In the genomic region with DNA sequence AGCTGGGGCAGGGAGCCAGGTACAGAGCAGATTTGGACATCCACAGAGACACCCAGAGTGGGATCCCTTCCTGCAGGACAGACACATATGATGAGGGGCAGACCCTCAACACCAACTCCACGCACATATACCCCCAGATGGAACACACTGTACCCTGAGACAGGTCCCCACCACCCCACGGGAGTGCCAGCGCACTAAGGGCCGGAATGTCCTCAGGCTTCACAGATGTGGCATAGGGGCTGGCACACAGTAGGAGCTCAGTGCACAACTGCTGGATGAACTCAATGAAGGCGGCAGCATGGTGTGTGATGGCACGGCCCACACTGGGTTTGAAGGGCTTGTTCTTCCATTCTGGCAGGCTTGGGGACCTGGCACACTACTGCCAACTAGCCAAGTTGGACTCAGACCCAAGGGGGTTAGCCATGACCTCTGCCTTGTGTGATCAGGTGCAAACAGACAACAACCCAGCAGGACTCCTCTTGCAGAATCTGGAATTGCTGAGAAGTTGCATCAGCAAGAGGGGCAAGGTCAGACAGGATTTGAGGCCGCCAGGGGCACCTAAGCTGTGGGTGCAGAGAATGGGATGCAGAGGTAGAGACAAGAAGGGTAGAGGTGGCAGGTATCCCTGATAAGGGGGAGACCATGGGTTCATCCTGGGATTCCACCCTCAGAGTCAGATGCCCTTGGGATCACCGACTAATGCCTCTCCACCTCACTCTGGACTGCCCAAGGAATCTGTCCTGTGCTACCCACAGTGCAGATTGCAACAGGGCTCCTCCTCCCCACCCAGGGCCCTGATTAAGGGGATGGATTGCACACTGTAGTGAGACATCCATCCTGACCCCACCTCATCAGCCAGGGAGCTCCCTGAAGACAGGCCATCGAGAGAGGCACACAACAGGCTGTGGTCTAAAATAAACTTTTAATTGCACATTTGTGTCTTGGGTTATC, we compare ENCODE assay signal across 12 cellular contexts. TPM values are rescaled to one million over a fixed set of nuclear protein-coding genes. Genes with fewer than 3 reads are reported as not detected.
DNase-seq lines count a peak whose midpoint lies in the region; ATAC-seq and TF ChIP-seq lines count a peak whose summit lies in the region.
"Had no signal": no experiment of that assay in that cellular context is flagged by ENCODE, and none has a peak within 500 bp of the region (broad histone marks: within the 10 kb centered on the region; RNA-seq: fewer than 3 reads in every experiment).

No MANE protein-coding gene starts in this region.

- intact Hi-C loops in spleen (cut with DNase I; ENCODE audit: low total_unique reads) = no loop called here

- H3K9me3 ChIP-seq in spleen = no peaks in the 10 kb centered on the region
- H3K9me3 ChIP-seq: Peyer's patch had no signal

- peak overlapping the region; percentile 79 for H3K27ac Mint-ChIP-seq in activated T-cell treated with anti-CD3 and anti-CD28 coated beads, Interleukin-2, amount 50 U/mL, for 24 hours
- H3K27ac Mint-ChIP-seq in chondrocyte (ENCODE audit: unreplicated experiment) = peak overlapping the region; percentile 76
- H3K27ac Mint-ChIP-seq in osteocyte (ENCODE audit: unreplicated experiment) = peak overlapping the region; percentile 34
- H3K27ac Mint-ChIP-seq: nephron progenitor cell had no signal

- H3K36me3 ChIP-seq in spleen = peaks cover 0 to 19% (median 0%) of the 10 kb centered on the region in 6 donors

- TF ChIP-seq CTCF in chondrocyte (IDR thresholded peaks at IDR 0.05) = no peak
- no peak for TF ChIP-seq CTCF in osteocyte (IDR thresholded peaks at IDR 0.05)
- no peak for TF ChIP-seq CTCF in spleen (IDR thresholded peaks at IDR 0.05 in 8 of 11, conservative IDR thresholded peaks at IDR 0.05 in 3 of 11)

- no peaks in the 10 kb centered on the region for H3K9me3 Mint-ChIP-seq in activated T-cell treated with anti-CD3 and anti-CD28 coated beads, Interleukin-2, amount 50 U/mL, for 24 hours
- H3K9me3 Mint-ChIP-seq in chondrocyte (ENCODE audit: low read depth) (no peaks in the 10 kb centered on the region), osteocyte (ENCODE audit: unreplicated experiment) (no peaks in the 10 kb centered on the region)
- H3K9me3 Mint-ChIP-seq: nephron progenitor cell had no signal

- WGBS in spleen, 5 donors = 87 to 93% (median 92%) methylated on average over 5 to 9 of the region's 9 CpGs

- H3K27me3 ChIP-seq in spleen (replicated peaks in 1 of 7) = no peaks in the 10 kb centered on the region
- H3K27me3 ChIP-seq: Peyer's patch had no signal

- no peak overlapping the region for H3K4me3 ChIP-seq in spleen

- H3K4me1 ChIP-seq in spleen = peaks cover 38 to 92% (median 66%) of the 10 kb centered on the region in 6 donors

- no peak for DNase-seq in activated T-cell treated with anti-CD3 and anti-CD28 coated beads, Interleukin-2, amount 50 U/mL, for 24 hours
- DNase-seq in activated T-cell treated with anti-CD3 and anti-CD28 coated beads, Interleukin-2, amount 50 U/mL, for 48 hours = no peak
- peak; percentile 48 for DNase-seq in OCI-M1 (lab: John Stamatoyannopoulos, UW)
- no peak for DNase-seq in chondrocyte (ENCODE audit: low spot score)
- no peak for DNase-seq in osteocyte (ENCODE audit: extremely low spot score, unreplicated experiment)
- DNase-seq in spleen = no peak
- DNase-seq in SW 1271 (lab: John Stamatoyannopoulos, UW) = no peak
- DNase-seq: activated T-cell treated with anti-CD3 and anti-CD28 coated beads, Interleukin-2, amount 50 U/mL, for 1 hour; NCI-H2081 treated with DMSO at 0.1 percent for 48 hours; nephron progenitor cell; Peyer's patch had no signal

- H3K27me3 Mint-ChIP-seq in activated T-cell treated with anti-CD3 and anti-CD28 coated beads, Interleukin-2, amount 50 U/mL, for 24 hours = no peaks in the 10 kb centered on the region
- H3K27me3 Mint-ChIP-seq in chondrocyte (ENCODE audit: low read depth) = no peaks in the 10 kb centered on the region
- no peaks in the 10 kb centered on the region for H3K27me3 Mint-ChIP-seq in osteocyte (ENCODE audit: unreplicated experiment)

- H3K4me3 Mint-ChIP-seq in activated T-cell treated with anti-CD3 and anti-CD28 coated beads, Interleukin-2, amount 50 U/mL, for 24 hours = peak overlapping the region; percentile 61
- H3K4me3 Mint-ChIP-seq in chondrocyte (ENCODE audit: unreplicated experiment) (no peak overlapping the region), osteocyte (ENCODE audit: unreplicated experiment) (no peak overlapping the region)
- H3K4me3 Mint-ChIP-seq: nephron progenitor cell had no signal

- H3K36me3 Mint-ChIP-seq in activated T-cell treated with anti-CD3 and anti-CD28 coated beads, Interleukin-2, amount 50 U/mL, for 24 hours (ENCODE audit: low read depth) = peaks cover 33% of the 10 kb centered on the region
- H3K36me3 Mint-ChIP-seq in chondrocyte (ENCODE audit: low read depth) = peaks cover 2% of the 10 kb centered on the region
- H3K36me3 Mint-ChIP-seq in osteocyte (ENCODE audit: unreplicated experiment) = no peaks in the 10 kb centered on the region

- H3K27ac ChIP-seq in spleen = peak overlapping the region in 1 of 8 donors; percentile 55

- no peak for ATAC-seq in GM21717 (IDR thresholded peaks at IDR 0.05; ENCODE audit: unreplicated experiment)

- TF ChIP-seq POLR2A in spleen (IDR thresholded peaks at IDR 0.05) = no peak

- H3K4me1 Mint-ChIP-seq in activated T-cell treated with anti-CD3 and anti-CD28 coated beads, Interleukin-2, amount 50 U/mL, for 24 hours (ENCODE audit: low read depth) = peaks cover 45% of the 10 kb centered on the region
- H3K4me1 Mint-ChIP-seq in chondrocyte (ENCODE audit: low read depth) (peaks cover 36% of the 10 kb centered on the region), osteocyte (ENCODE audit: unreplicated experiment) (peaks cover 21% of the 10 kb centered on the region)

RNA-seq across cellular contexts. Expression of a gene that starts 2.4 kb away (rescaled TPM):
- total RNA-seq in chondrocyte (not detected in 3 replicates), osteocyte (not detected in 2 replicates), spleen (under 1 TPM in 4 of 7 donors, not detected in 3; 0.44 to 0.97 (median 0.76) TPM)
- polyA plus RNA-seq in spleen = 1 to 10 TPM in 1 of 3 donors, under 1 TPM in 2; 0.29 to 1.4 (median 0.59) TPM
- total RNA-seq: Peyer's patch had no signal

RNA-seq across cellular contexts. Expression of a gene that starts 2.6 kb away (rescaled TPM):
- total RNA-seq in chondrocyte (42.6 to 78.5 TPM (median 62.2 TPM) in 3 replicates), osteocyte (30.6 and 34.0 TPM in 2 replicates), spleen (100 to 1,000 TPM in 1 of 7 donors, 10 to 100 TPM in 6; 16.8 to 101 (median 83.4) TPM)
- 100 to 1,000 TPM; 117 to 189 (median 167) TPM for polyA plus RNA-seq in spleen

RNA-seq across cellular contexts. Expression of a gene that starts 7.4 kb away (rescaled TPM):
- total RNA-seq in chondrocyte (68.4 to 172 TPM (median 169 TPM) in 3 replicates), osteocyte (72.5 and 76.5 TPM in 2 replicates), spleen (10 to 100 TPM in 1 of 7 donors, 1 to 10 TPM in 5, under 1 TPM in 1; 0.66 to 11.0 (median 3.3) TPM)
- 1 to 10 TPM; 4.4 to 6.8 (median 4.7) TPM for polyA plus RNA-seq in spleen

RNA-seq across cellular contexts. Expression of a gene that starts 11.0 kb away (rescaled TPM):
- total RNA-seq in chondrocyte = not detected in 3 replicates
- not detected in 2 replicates for total RNA-seq in osteocyte
- total RNA-seq in spleen = 100 to 1,000 TPM in 1 of 7 donors, 10 to 100 TPM in 6; 24.9 to 103 (median 49.5) TPM
- 100 to 1,000 TPM; 315 to 472 (median 377) TPM for polyA plus RNA-seq in spleen

RNA-seq across cellular contexts. Expression of a gene that starts 14.3 kb away (rescaled TPM):
- total RNA-seq in chondrocyte (11.9 to 12.8 TPM (median 12.1 TPM) in 3 replicates), osteocyte (12.5 TPM in 2 replicates), spleen (1 to 10 TPM; 5.0 to 7.4 (median 6.0) TPM)
- polyA plus RNA-seq in spleen = 1 to 10 TPM in 1 of 3 donors, under 1 TPM in 2; 0.55 to 1.3 (median 0.72) TPM
